Comparison of ENCODE assay signal across 24 cellular contexts in the genomic region with DNA sequence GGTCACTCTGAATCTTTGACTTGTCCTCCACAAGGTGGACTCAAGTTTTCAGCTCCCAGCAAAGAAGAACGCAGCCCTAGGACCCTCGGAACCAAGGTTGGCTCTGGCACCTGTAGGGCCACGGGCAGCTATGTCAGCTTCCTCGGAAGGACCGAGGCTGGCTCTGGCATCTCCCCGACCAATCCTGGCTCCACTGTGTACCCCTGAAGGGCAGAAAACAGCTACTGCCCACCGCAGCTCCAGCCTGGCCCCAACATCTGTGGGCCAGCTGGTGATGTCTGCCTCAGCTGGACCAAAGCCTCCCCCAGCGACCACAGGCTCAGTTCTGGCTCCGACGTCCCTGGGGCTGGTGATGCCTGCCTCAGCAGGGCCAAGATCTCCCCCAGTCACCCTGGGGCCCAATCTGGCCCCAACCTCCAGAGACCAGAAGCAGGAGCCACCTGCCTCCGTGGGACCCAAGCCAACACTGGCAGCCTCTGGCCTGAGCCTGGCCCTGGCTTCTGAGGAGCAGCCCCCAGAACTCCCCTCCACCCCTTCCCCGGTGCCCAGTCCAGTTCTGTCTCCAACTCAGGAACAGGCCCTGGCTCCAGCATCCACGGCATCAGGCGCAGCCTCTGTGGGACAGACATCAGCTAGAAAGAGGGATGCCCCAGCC. TPM values are rescaled to one million over a fixed set of nuclear protein-coding genes. Genes with fewer than 3 reads are reported as not detected.
DNase-seq lines count a peak whose midpoint lies in the region; ATAC-seq, FAIRE-seq and TF ChIP-seq lines count a peak whose summit lies in the region.
"Had no signal": no experiment of that assay in that cellular context is flagged by ENCODE, and none has a peak within 500 bp of the region (broad histone marks: within the 10 kb centered on the region; RNA-seq: fewer than 3 reads in every experiment).

No MANE protein-coding gene starts in this region.

- no peak overlapping the region for H3K4me2 ChIP-seq in H1 (ENCODE audit: insufficient read depth in 1 of 2, low read depth in 2 of 2, low read length in 2 of 2)
- H3K4me2 ChIP-seq in osteoblast (ENCODE audit: insufficient read depth, low read length) = no peak overlapping the region

- H3K4me1 Mint-ChIP-seq in naive thymus-derived CD4-positive, alpha-beta T cell = peaks cover 0 to 4% (median 0%) of the 10 kb centered on the region in 7 donors
- H3K4me1 Mint-ChIP-seq: CD8-positive, alpha-beta memory T cell had no signal

- no peaks in the 10 kb centered on the region for H3K79me2 ChIP-seq in H1 (ENCODE audit: control insufficient read depth in 1 of 2, insufficient read depth in 2 of 2, low read length in 2 of 2)
- no peaks in the 10 kb centered on the region for H3K79me2 ChIP-seq in osteoblast (ENCODE audit: insufficient read depth, low read length)

- no peak overlapping the region for H2BK15ac ChIP-seq in H1 (ENCODE audit: low read length)

- no peak overlapping the region for H3K9ac ChIP-seq in H1 (replicated peaks in 1 of 4; ENCODE audit: extremely low read depth in 1 of 4, low read depth in 3 of 4, low read length in 3 of 4)

- H3K27me3 ChIP-seq in H1 (replicated peaks in 1 of 4; ENCODE audit: control insufficient read depth in 3 of 4, extremely low read depth in 1 of 4, insufficient read depth in 3 of 4, low read length in 3 of 4) = no peaks in the 10 kb centered on the region
- peaks cover 11% of the 10 kb centered on the region for H3K27me3 ChIP-seq in osteoblast (ENCODE audit: insufficient read depth, low read length)
- no peaks in the 10 kb centered on the region for H3K27me3 ChIP-seq in naive thymus-derived CD4-positive, alpha-beta T cell (ENCODE audit: control insufficient read depth in 2 of 2, insufficient read depth in 2 of 2, low read length in 2 of 2)

- H2AFZ ChIP-seq in H1 (ENCODE audit: low read length) (no peak overlapping the region), osteoblast (ENCODE audit: low read length) (no peak overlapping the region)

- POLR2A ChIA-PET in HEK293 (lab: Yijun Ruan, JAX) (interaction anchor here (0.8 to 1.5 kb wide), 2 partner anchors 17 to 44 kb away, joined by 3 read pairs; partner anchors contain the start of genes SELENOM and SMTN), H1 (lab: Charles Lee; ENCODE audit: partially characterized antibody) (interaction anchor here (1.1 to 1.4 kb wide), 4 partner anchors 11 to 23 kb away, joined by 3 to 8 read pairs (median 4); partner anchors contain the start of gene PLA2G3)
- POLR2A ChIA-PET in naive thymus-derived CD4-positive, alpha-beta T cell (lab: Charles Lee) = no interaction called here

- TF ChIP-seq CTCF in HEK293 (tag by site-specific recombination; IDR thresholded peaks at IDR 0.05) (no peak), H1 (IDR thresholded peaks at IDR 0.05; ENCODE audit: control extremely low read depth in 1 of 3, insufficient read depth in 1 of 3, low read depth in 1 of 3, low read length in 3 of 3) (no peak), osteoblast (IDR thresholded peaks at IDR 0.05; ENCODE audit: extremely low read depth, low read depth, low read length) (no peak)

- H3K14ac ChIP-seq in H1 (ENCODE audit: insufficient read length) = no peak overlapping the region

- H3K9me3 Mint-ChIP-seq in naive thymus-derived CD4-positive, alpha-beta T cell = peaks cover 0 to 1% (median 0%) of the 10 kb centered on the region in 11 donors
- H3K9me3 Mint-ChIP-seq: CD8-positive, alpha-beta memory T cell had no signal

- TF ChIP-seq EP300 in H1 (IDR thresholded peaks at IDR 0.05; ENCODE audit: borderline replicate concordance in 1 of 2, low read depth in 2 of 2, low read length in 2 of 2) = no peak

- no peak overlapping the region for H3K18ac ChIP-seq in H1 (ENCODE audit: extremely low read depth, low read length)

- no peaks in the 10 kb centered on the region for H3K79me1 ChIP-seq in H1 (ENCODE audit: low read depth, low read length)

- CTCF ChIA-PET in HEK293 (lab: Yijun Ruan, JAX) = interaction anchor here (0.7 to 1.2 kb wide), 4 partner anchors 10 to 43 kb away, joined by 3 to 6 read pairs (median 4); partner anchors contain the start of gene SELENOM
- CTCF ChIA-PET in H1 (lab: Charles Lee; ENCODE audit: partially characterized antibody) = interaction anchor here (0.6 to 1.6 kb wide), 8 partner anchors 13 to 146 kb away, joined by 3 to 8 read pairs (median 4); partner anchors contain the start of gene PLA2G3
- CTCF ChIA-PET in naive thymus-derived CD4-positive, alpha-beta T cell (lab: Charles Lee) = interaction anchor here (1.1 kb wide), 1 partner anchor 17 kb away, joined by 3 read pairs; the partner anchor contains the start of gene SELENOM

- H2BK5ac ChIP-seq in H1 (ENCODE audit: low read depth, low read length) = no peak overlapping the region

- no peak overlapping the region for H2AK5ac ChIP-seq in H1 (ENCODE audit: low read depth, low read length)

- H3K56ac ChIP-seq in H1 (replicated peaks; ENCODE audit: insufficient read length, low read depth, low read length) = no peak overlapping the region

- H3K4ac ChIP-seq in H1 (replicated peaks; ENCODE audit: insufficient read length, low read depth, low read length) = no peak overlapping the region

- 86% methylated on average over 14 of the region's 14 CpGs; no CpG with 5 or more reads in 1 of the 2 experiments for WGBS in H1 (ENCODE audit: extremely low coverage in 1 of 2, insufficient coverage in 1 of 2, insufficient read length in 1 of 2, insufficient replicate concordance in 2 of 2, low coverage in 1 of 2, low lambda C conversion rate in 2 of 2, missing lambda C conversion rate in 1 of 2), 2 experiments

- H3K23ac ChIP-seq in H1 (ENCODE audit: insufficient read length) = no peak overlapping the region

- H3K27ac Mint-ChIP-seq in naive thymus-derived CD4-positive, alpha-beta T cell = no peak overlapping the region

- H4K91ac ChIP-seq in H1 (replicated peaks; ENCODE audit: insufficient read length, low read length) = no peak overlapping the region

- peaks cover 0 to 8% of the 10 kb centered on the region in 2 experiments; a peak in 2 of 3 replicates for H3K36me3 ChIP-seq in HEK293 (ENCODE audit: control insufficient read depth in 2 of 2, insufficient read depth in 1 of 2, low read length in 2 of 2)
- no peaks in the 10 kb centered on the region for H3K36me3 ChIP-seq in H1 (ENCODE audit: control insufficient read depth in 2 of 4, insufficient read depth in 4 of 4, low read length in 3 of 4)
- no peaks in the 10 kb centered on the region for H3K36me3 ChIP-seq in osteoblast (ENCODE audit: insufficient read depth, low read length)
- H3K36me3 ChIP-seq in naive thymus-derived CD4-positive, alpha-beta T cell (ENCODE audit: control insufficient read depth in 2 of 3, insufficient read depth in 3 of 3, low read length in 3 of 3) = no peaks in the 10 kb centered on the region

- no peak for ATAC-seq in naive thymus-derived CD4-positive, alpha-beta T cell
- ATAC-seq in HG03571 (IDR thresholded peaks at IDR 0.05; ENCODE audit: unreplicated experiment) = no peak
- ATAC-seq: K562 had no signal

- peaks cover 0 to 5% (median 0%) of the 10 kb centered on the region in 5 donors for H3K27me3 Mint-ChIP-seq in naive thymus-derived CD4-positive, alpha-beta T cell

- H2BK120ac ChIP-seq in H1 (replicated peaks; ENCODE audit: low read depth, low read length) = no peak overlapping the region

- no peak overlapping the region for H4K5ac ChIP-seq in H1 (ENCODE audit: insufficient read length, low read depth, low read length)

- H3K4me3 Mint-ChIP-seq in naive thymus-derived CD4-positive, alpha-beta T cell = no peak overlapping the region
- H3K4me3 Mint-ChIP-seq: CD8-positive, alpha-beta memory T cell had no signal

- no peaks in the 10 kb centered on the region for H4K20me1 ChIP-seq in H1 (replicated peaks in 1 of 2; ENCODE audit: control insufficient read depth in 1 of 2, insufficient read depth in 2 of 2, low read length in 2 of 2)
- H4K20me1 ChIP-seq in osteoblast (ENCODE audit: insufficient read depth, low read length) = no peaks in the 10 kb centered on the region

- peak; percentile 52 for DNase-seq in DMS 273 (lab: John Stamatoyannopoulos, UW; ENCODE audit: unreplicated experiment)
- DNase-seq in DMS 273 treated with DMSO at 0.1 percent for 48 hours (lab: John Stamatoyannopoulos, UW) = no peak
- no peak for DNase-seq in H1 (ENCODE audit: low read depth in 1 of 2, low spot score in 2 of 2)
- peak; percentile 65 for DNase-seq in osteoblast (ENCODE audit: insufficient read length, low spot score, missing footprints)
- DNase-seq in naive thymus-derived CD4-positive, alpha-beta T cell = no peak
- DNase-seq in activated T-cell treated with anti-CD3 and anti-CD28 coated beads, Interleukin-2, amount 50 U/mL, for 48 hours = no peak
- DNase-seq: 8988T; Calu3; CD8-positive, alpha-beta memory T cell; DMS53; GF-D8; GOT3; MM.1S; NCI-H1048; NCI-H1417 treated with DMSO at 0.1 percent for 48 hours; NCI-H187; Right ventricle myocardium superior had no signal

- H2BK12ac ChIP-seq in H1 (ENCODE audit: low read depth, low read length) = 0 out of 2 replicates have a peak overlapping the region, but pooled peaks have one; percentile 5

- H4K8ac ChIP-seq in H1 (ENCODE audit: extremely low read depth, insufficient read depth, low read length) = no peak overlapping the region; the same call in 1 of the 2 replicates

- TF ChIP-seq POLR2A in H1 (IDR thresholded peaks at IDR 0.05; ENCODE audit: control extremely low read depth in 1 of 2, low read depth in 2 of 2, low read length in 2 of 2) = no peak

- no peak for TF ChIP-seq RAD21 in H1 (IDR thresholded peaks at IDR 0.05 in 1 of 2, conservative IDR thresholded peaks at IDR 0.05 in 1 of 2; ENCODE audit: low read depth in 2 of 2, low read length in 2 of 2)

- no peaks in the 10 kb centered on the region for H3K9me3 ChIP-seq in HEK293 (ENCODE audit: control insufficient read depth, insufficient read depth, low read depth, low read length)
- H3K9me3 ChIP-seq in H1 (ENCODE audit: insufficient read depth in 2 of 2, low read depth in 1 of 2, low read length in 1 of 2) = no peaks in the 10 kb centered on the region
- no peaks in the 10 kb centered on the region for H3K9me3 ChIP-seq in osteoblast (ENCODE audit: low read depth, low read length)
- H3K9me3 ChIP-seq in naive thymus-derived CD4-positive, alpha-beta T cell (ENCODE audit: control insufficient read depth in 2 of 3, low read length in 3 of 3) = no peaks in the 10 kb centered on the region

- intact Hi-C loops in naive thymus-derived CD4-positive, alpha-beta T cell (cut with micrococcal nuclease) = no loop called here

- H3K27ac ChIP-seq in HEK293 (ENCODE audit: extremely low read depth, low read depth, low read length) = no peak overlapping the region
- H3K27ac ChIP-seq in H1 (ENCODE audit: low read depth, low read length) = no peak overlapping the region
- no peak overlapping the region for H3K27ac ChIP-seq in osteoblast (ENCODE audit: low read depth, low read length)
- no peak overlapping the region for H3K27ac ChIP-seq in naive thymus-derived CD4-positive, alpha-beta T cell (ENCODE audit: low read depth, low read length)
- H3K27ac ChIP-seq: C4-2B had no signal

- H3K4me3 ChIP-seq in HEK293 (ENCODE audit: low read depth, low read length) (no peak overlapping the region), H1 (ENCODE audit: extremely low read depth in 1 of 4, insufficient read depth in 2 of 4, low read depth in 3 of 4, low read length in 4 of 4) (no peak overlapping the region), osteoblast (ENCODE audit: insufficient read depth, low read length) (no peak overlapping the region)
- H3K4me3 ChIP-seq in naive thymus-derived CD4-positive, alpha-beta T cell (ENCODE audit: low read length) = no peak overlapping the region
- H3K4me3 ChIP-seq: K562 had no signal

- FAIRE-seq in H1 (lab: Jason Lieb, UNC) = no peak
- FAIRE-seq: GM19239, K562 had no signal

- no peaks in the 10 kb centered on the region for H3K36me3 Mint-ChIP-seq in naive thymus-derived CD4-positive, alpha-beta T cell
- H3K36me3 Mint-ChIP-seq: CD8-positive, alpha-beta memory T cell had no signal

- H2BK20ac ChIP-seq in H1 (ENCODE audit: low read length) = no peak overlapping the region

- no peaks in the 10 kb centered on the region; the same call in 1 of the 2 replicates for H3K23me2 ChIP-seq in H1 (ENCODE audit: low read depth, low read length)

- 0 out of 2 replicates have a peak, but pooled peaks cover 2% of the 10 kb centered on the region for H3K4me1 ChIP-seq in HEK293 (ENCODE audit: control insufficient read depth, insufficient read depth, low read length)
- H3K4me1 ChIP-seq in H1 (replicated peaks in 1 of 4; ENCODE audit: control insufficient read depth in 3 of 4, insufficient read depth in 4 of 4, low read length in 3 of 4) = peaks cover 0 to 29% (median 12%) of the 10 kb centered on the region in 4 experiments; a peak in 6 of 7 replicates
- H3K4me1 ChIP-seq in osteoblast (ENCODE audit: insufficient read depth, low read length) = peaks cover 3% of the 10 kb centered on the region
- H3K4me1 ChIP-seq in naive thymus-derived CD4-positive, alpha-beta T cell (ENCODE audit: control insufficient read depth in 2 of 2, insufficient read depth in 2 of 2, low read length in 2 of 2) = no peaks in the 10 kb centered on the region

RNA-seq across cellular contexts. Expression of gene INPP5J, which starts 2.2 kb away (rescaled TPM):
- 6.0 and 6.4 TPM in 2 replicates for total RNA-seq in H1 (2021; fragmentation: NEBNext Ultra II Directional; extraction: Animal tissue kit (Norgen Biotek cat#: 25700))
- 5.4 and 9.1 TPM in 2 replicates for polyA plus RNA-seq in H1 (2011; rRNA removed)
- polyA plus RNA-seq in H1 (2011; cell fraction: cytosol; rRNA removed) = 5.6 TPM
- 14.0 TPM for polyA plus RNA-seq in H1 (2011; cell fraction: nucleus; rRNA removed)
- 3.6 to 6.3 TPM (median 5.3 TPM) in 4 replicates for polyA plus RNA-seq in H1 (2012, experiment 1 of 2)
- 5.1 TPM for polyA plus RNA-seq in H1 (2012, experiment 2 of 2)
- 3.9 TPM for polyA plus RNA-seq in H1 (2013, experiment 1 of 2)
- 4.0 TPM for polyA plus RNA-seq in H1 (2013, experiment 2 of 2)
- 2.5 and 2.9 TPM in 2 replicates for polyA minus RNA-seq in H1 (2011; rRNA and poly(A)+ RNA removed)
- polyA minus RNA-seq in H1 (2011; cell fraction: cytosol; rRNA and poly(A)+ RNA removed) = 3.7 TPM
- polyA minus RNA-seq in H1 (2011; cell fraction: nucleus; rRNA and poly(A)+ RNA removed) = 6.2 TPM
- total RNA-seq in osteoblast = under 0.01 and 0.36 TPM in 2 replicates
- under 1 TPM in 4 of 5 experiments, not detected in 1; 0.24 to 0.81 (median 0.51) TPM for total RNA-seq in naive thymus-derived CD4-positive, alpha-beta T cell
- not detected for polyA plus RNA-seq in naive thymus-derived CD4-positive, alpha-beta T cell
- polyA plus RNA-seq: CD8-positive, alpha-beta memory T cell had no signal

RNA-seq across cellular contexts. Expression of gene PLA2G3, which starts 15.4 kb away (rescaled TPM):
- total RNA-seq in H1 (2021; fragmentation: NEBNext Ultra II Directional; extraction: Animal tissue kit (Norgen Biotek cat#: 25700)) = 25.9 and 26.8 TPM in 2 replicates
- 18.1 and 19.3 TPM in 2 replicates for polyA plus RNA-seq in H1 (2011; rRNA removed)
- polyA plus RNA-seq in H1 (2011; cell fraction: cytosol; rRNA removed) = 19.3 TPM
- 42.9 TPM for polyA plus RNA-seq in H1 (2011; cell fraction: nucleus; rRNA removed)
- polyA plus RNA-seq in H1 (2012, experiment 1 of 2) = 18.5 to 22.5 TPM (median 22.0 TPM) in 4 replicates
- 20.1 TPM for polyA plus RNA-seq in H1 (2012, experiment 2 of 2)
- 40.7 TPM for polyA plus RNA-seq in H1 (2013, experiment 1 of 2)
- 41.4 TPM for polyA plus RNA-seq in H1 (2013, experiment 2 of 2)
- 10.6 and 14.8 TPM in 2 replicates for polyA minus RNA-seq in H1 (2011; rRNA and poly(A)+ RNA removed)
- polyA minus RNA-seq in H1 (2011; cell fraction: cytosol; rRNA and poly(A)+ RNA removed) = 9.8 TPM
- polyA minus RNA-seq in H1 (2011; cell fraction: nucleus; rRNA and poly(A)+ RNA removed) = 12.2 TPM
- total RNA-seq in osteoblast = 0.29 and 0.36 TPM in 2 replicates
- total RNA-seq in naive thymus-derived CD4-positive, alpha-beta T cell = not detected
- not detected for polyA plus RNA-seq in naive thymus-derived CD4-positive, alpha-beta T cell
- total RNA-seq: Calu3; CD8-positive, alpha-beta memory T cell; NCI-H460; OCI-LY7; Right ventricle myocardium superior had no signal
- polyA plus RNA-seq: CD8-positive, alpha-beta memory T cell had no signal

RNA-seq across cellular contexts. Expression of gene SELENOM, which starts 17.6 kb away (rescaled TPM):
- total RNA-seq in H1 (2021; fragmentation: NEBNext Ultra II Directional; extraction: Animal tissue kit (Norgen Biotek cat#: 25700)) = 21.8 and 22.7 TPM in 2 replicates
- polyA plus RNA-seq in H1 (2011; rRNA removed) = 40.0 and 57.2 TPM in 2 replicates
- 33.4 TPM for polyA plus RNA-seq in H1 (2011; cell fraction: cytosol; rRNA removed)
- 32.8 TPM for polyA plus RNA-seq in H1 (2011; cell fraction: nucleus; rRNA removed)
- polyA plus RNA-seq in H1 (2012, experiment 1 of 2) = 9.6 to 22.1 TPM (median 16.4 TPM) in 4 replicates
- 28.2 TPM for polyA plus RNA-seq in H1 (2012, experiment 2 of 2)
- polyA plus RNA-seq in H1 (2013, experiment 1 of 2) = 50.7 TPM
- polyA plus RNA-seq in H1 (2013, experiment 2 of 2) = 50.7 TPM
- 5.5 and 5.7 TPM in 2 replicates for polyA minus RNA-seq in H1 (2011; rRNA and poly(A)+ RNA removed)
- 10.1 TPM for polyA minus RNA-seq in H1 (2011; cell fraction: cytosol; rRNA and poly(A)+ RNA removed)
- 13.7 TPM for polyA minus RNA-seq in H1 (2011; cell fraction: nucleus; rRNA and poly(A)+ RNA removed)
- total RNA-seq in osteoblast = 140 and 157 TPM in 2 replicates
- 10 to 100 TPM in 4 of 5 experiments, 1 to 10 TPM in 1; 9.1 to 71.5 (median 68.6) TPM for total RNA-seq in naive thymus-derived CD4-positive, alpha-beta T cell
- polyA plus RNA-seq in naive thymus-derived CD4-positive, alpha-beta T cell = 100 to 1,000 TPM; 129 to 175 TPM
- total RNA-seq: Calu3 had no signal

RNA-seq across cellular contexts. Expression of gene RNF185, which starts 35.0 kb away (rescaled TPM):
- 18.0 and 18.4 TPM in 2 replicates for total RNA-seq in H1 (2021; fragmentation: NEBNext Ultra II Directional; extraction: Animal tissue kit (Norgen Biotek cat#: 25700))
- 19.4 and 19.9 TPM in 2 replicates for polyA plus RNA-seq in H1 (2011; rRNA removed)
- polyA plus RNA-seq in H1 (2011; cell fraction: cytosol; rRNA removed) = 20.5 TPM
- polyA plus RNA-seq in H1 (2011; cell fraction: nucleus; rRNA removed) = 15.8 TPM
- polyA plus RNA-seq in H1 (2012, experiment 1 of 2) = 18.2 to 19.9 TPM (median 18.8 TPM) in 4 replicates
- 20.9 TPM for polyA plus RNA-seq in H1 (2012, experiment 2 of 2)
- polyA plus RNA-seq in H1 (2013, experiment 1 of 2) = 13.1 TPM
- polyA plus RNA-seq in H1 (2013, experiment 2 of 2) = 12.9 TPM
- 21.1 and 25.8 TPM in 2 replicates for polyA minus RNA-seq in H1 (2011; rRNA and poly(A)+ RNA removed)
- 10.2 TPM for polyA minus RNA-seq in H1 (2011; cell fraction: cytosol; rRNA and poly(A)+ RNA removed)
- polyA minus RNA-seq in H1 (2011; cell fraction: nucleus; rRNA and poly(A)+ RNA removed) = 6.7 TPM
- 48.0 and 51.8 TPM in 2 replicates for total RNA-seq in osteoblast
- 10 to 100 TPM; 10.6 to 28.5 (median 23.5) TPM for total RNA-seq in naive thymus-derived CD4-positive, alpha-beta T cell
- polyA plus RNA-seq in naive thymus-derived CD4-positive, alpha-beta T cell = 10 to 100 TPM; 18.1 to 27.2 TPM

RNA-seq across cellular contexts. Expression of gene SMTN, which starts 43.8 kb away (rescaled TPM):
- 20.8 and 26.5 TPM in 2 replicates for total RNA-seq in H1 (2021; fragmentation: NEBNext Ultra II Directional; extraction: Animal tissue kit (Norgen Biotek cat#: 25700))
- polyA plus RNA-seq in H1 (2011; rRNA removed) = 12.3 and 27.6 TPM in 2 replicates
- polyA plus RNA-seq in H1 (2011; cell fraction: cytosol; rRNA removed) = 9.2 TPM
- 31.0 TPM for polyA plus RNA-seq in H1 (2011; cell fraction: nucleus; rRNA removed)
- 6.7 to 15.9 TPM (median 13.8 TPM) in 4 replicates for polyA plus RNA-seq in H1 (2012, experiment 1 of 2)
- 8.5 TPM for polyA plus RNA-seq in H1 (2012, experiment 2 of 2)
- polyA plus RNA-seq in H1 (2013, experiment 1 of 2) = 17.8 TPM
- 16.7 TPM for polyA plus RNA-seq in H1 (2013, experiment 2 of 2)
- 4.6 and 9.1 TPM in 2 replicates for polyA minus RNA-seq in H1 (2011; rRNA and poly(A)+ RNA removed)
- polyA minus RNA-seq in H1 (2011; cell fraction: cytosol; rRNA and poly(A)+ RNA removed) = 13.0 TPM
- 10.4 TPM for polyA minus RNA-seq in H1 (2011; cell fraction: nucleus; rRNA and poly(A)+ RNA removed)
- total RNA-seq in osteoblast = 30.6 and 31.5 TPM in 2 replicates
- 10 to 100 TPM in 1 of 5 experiments, 1 to 10 TPM in 4; 3.1 to 14.9 (median 6.2) TPM for total RNA-seq in naive thymus-derived CD4-positive, alpha-beta T cell
- polyA plus RNA-seq in naive thymus-derived CD4-positive, alpha-beta T cell = 1 to 10 TPM; 1.1 to 3.9 TPM

Comparison
In these comparisons a context has a peak if more than half of its experiments do, and no peak if none do; other contexts are left out.
1. DNase-seq: peak in DMS 273 (single experiment) and osteoblast (single experiment); none in DMS 273 treated with DMSO at 0.1 percent for 48 hours (single experiment), H1 (0 of 2), naive thymus-derived CD4-positive, alpha-beta T cell (0 of 9) and activated T-cell treated with anti-CD3 and anti-CD28 coated beads, Interleukin-2, amount 50 U/mL, for 48 hours (0 of 2).
2. RNA of gene PLA2G3, which starts 15.4 kb away (total RNA-seq): 25.9 to 26.8 TPM in H1; 0.29 to 0.36 TPM in osteoblast and not detected in naive thymus-derived CD4-positive, alpha-beta T cell; every median in the first group is over 10 times any median in the second.